ENCODE assay signal across 1 cellular context in the genomic region with DNA sequence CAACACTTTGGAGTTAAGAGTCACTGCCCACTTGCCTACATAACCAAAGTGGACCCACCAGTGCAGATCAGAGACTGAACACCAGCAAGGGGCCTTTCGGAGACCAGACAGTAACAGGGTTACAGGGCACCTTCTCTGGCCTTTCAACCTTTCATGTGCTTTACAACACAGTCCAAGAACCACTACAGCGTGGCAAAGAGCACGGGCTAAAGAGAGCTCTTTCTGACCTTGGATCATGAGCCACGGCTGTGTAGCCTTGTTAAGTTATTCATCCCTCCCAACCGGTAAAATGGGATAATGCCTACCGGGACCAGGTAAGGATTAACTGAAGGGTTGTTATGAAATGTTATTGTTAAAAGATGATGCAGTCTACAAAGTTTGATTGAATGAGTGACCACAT.
TF ChIP-seq lines count a peak whose summit lies in the region.

No MANE protein-coding gene starts in this region.

TF ChIP-seq in IMR-90, 13 proteins besides CTCF, POLR2A, EP300 and RAD21 (continued from another document):
- TF ChIP-seq USF2 (IDR thresholded peaks at IDR 0.05; ENCODE audit: low read depth, low read length) (no peak), SMC3 (IDR thresholded peaks at IDR 0.05; ENCODE audit: low read depth, low read length) (no peak), FOS (IDR thresholded peaks at IDR 0.05; ENCODE audit: low read depth, low read length) (no peak), MAFK (IDR thresholded peaks at IDR 0.05; ENCODE audit: low read depth, low read length) (no peak), ELK1 (IDR thresholded peaks at IDR 0.05; ENCODE audit: borderline replicate concordance, low read depth, low read length) (no peak), BHLHE40 (IDR thresholded peaks at IDR 0.05; ENCODE audit: low read depth, low read length) (no peak), NFE2L2 (IDR thresholded peaks at IDR 0.05; ENCODE audit: low read depth, low read length) (no peak), CHD1 (IDR thresholded peaks at IDR 0.05; ENCODE audit: low read depth, low read length) (no peak), MAZ (IDR thresholded peaks at IDR 0.05; ENCODE audit: borderline replicate concordance, low read depth, low read length) (no peak), MXI1 (IDR thresholded peaks at IDR 0.05; ENCODE audit: borderline replicate concordance, low read depth, low read length) (no peak), CEBPB (IDR thresholded peaks at IDR 0.05; ENCODE audit: low read depth, low read length) (no peak), RFX5 (IDR thresholded peaks at IDR 0.05; ENCODE audit: low read depth, low read length) (no peak)
